ENCODE assay signal across 25 cellular contexts in the genomic region with DNA sequence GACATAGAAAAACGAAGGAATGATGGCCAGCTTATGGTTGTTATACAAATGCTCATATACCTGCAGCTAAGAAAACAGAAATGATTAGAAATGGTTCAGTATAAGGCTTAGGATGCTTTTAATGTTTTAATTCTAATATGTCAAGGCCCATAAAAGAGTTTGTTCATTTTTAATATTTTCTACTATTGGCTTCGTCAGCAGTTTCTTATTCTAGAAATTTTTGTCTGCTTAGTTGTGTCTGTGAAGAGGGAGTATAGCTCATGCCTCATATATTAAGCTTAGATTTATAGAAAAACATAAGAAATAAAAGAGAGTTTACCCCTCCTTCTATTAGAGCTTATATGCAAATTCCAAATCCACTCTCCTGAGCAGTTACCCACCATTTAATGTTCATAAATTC.
DNase-seq lines count a peak whose midpoint lies in the region; ATAC-seq, FAIRE-seq and TF ChIP-seq lines count a peak whose summit lies in the region.
"Had no signal": no experiment of that assay in that cellular context is flagged by ENCODE, and none has a peak within 500 bp of the region (broad histone marks: within the 10 kb centered on the region; RNA-seq: fewer than 3 reads in every experiment).

No MANE protein-coding gene starts in this region.

- H3K4me1 ChIP-seq in cardiac muscle cell (ENCODE audit: low read depth) = no peaks in the 10 kb centered on the region
- no peaks in the 10 kb centered on the region for H3K4me1 ChIP-seq in right cardiac atrium (ENCODE audit: control insufficient read depth, insufficient read depth, low read length)
- no peaks in the 10 kb centered on the region for H3K4me1 ChIP-seq in A549
- H3K4me1 ChIP-seq in KMS-11 (ENCODE audit: low read depth, poor library complexity, severe bottlenecking) = peaks cover 55% of the 10 kb centered on the region
- no peaks in the 10 kb centered on the region for H3K4me1 ChIP-seq in K562 (replicated peaks in 1 of 2; ENCODE audit: control insufficient read depth in 2 of 2, insufficient read depth in 2 of 2, low read length in 2 of 2)
- H3K4me1 ChIP-seq in suprapubic skin = no peaks in the 10 kb centered on the region
- H3K4me1 ChIP-seq: BE2C, BLaER1 had no signal

- 96% methylated on average over 2 of the region's 2 CpGs for WGBS in right cardiac atrium
- WGBS in A549 (ENCODE audit: missing lambda C conversion rate) = 25% methylated on average over 2 of the region's 2 CpGs
- WGBS in K562 (ENCODE audit: insufficient coverage, low coverage, missing lambda C conversion rate) = 2% methylated on average over 2 of the region's 2 CpGs
- 92% methylated on average over 2 of the region's 2 CpGs for WGBS in suprapubic skin

- no peak for ATAC-seq in right cardiac atrium
- no peak for ATAC-seq in A549
- no peak for ATAC-seq in K562
- no peak for ATAC-seq in GM21723 (IDR thresholded peaks at IDR 0.05; ENCODE audit: unreplicated experiment)
- ATAC-seq: GM12878 had no signal

- BruUV-seq in K562 (replicated peaks; lab: Mats Ljungman, UMichigan) = no TSS peak

- no peaks in the 10 kb centered on the region for H3K79me2 ChIP-seq in KMS-11 (ENCODE audit: insufficient read depth, low read depth)
- H3K79me2 ChIP-seq in K562 (ENCODE audit: control insufficient read depth, insufficient read depth, low read length) = no peaks in the 10 kb centered on the region

- intact Hi-C loops in right cardiac atrium (cut with DNase I) (no loop called here), K562 (cut with micrococcal nuclease) (no loop called here)

- H3K9me3 ChIP-seq in cardiac muscle cell (ENCODE audit: low read depth) (no peaks in the 10 kb centered on the region), right cardiac atrium (ENCODE audit: control insufficient read depth, low read length) (no peaks in the 10 kb centered on the region), A549 (no peaks in the 10 kb centered on the region), K562 (replicated peaks; ENCODE audit: control insufficient read depth, insufficient read depth, low read depth, low read length) (no peaks in the 10 kb centered on the region), suprapubic skin (no peaks in the 10 kb centered on the region)
- H3K9me3 ChIP-seq: BE2C, BLaER1 had no signal

- POLR2A ChIA-PET in A549 (lab: Yijun Ruan, JAX) (no interaction called here), K562 (lab: Yijun Ruan, JAX) (interaction anchor here (0.7 kb wide), 1 partner anchor 9 kb away, joined by 4 read pairs; no protein-coding TSS in a partner anchor)

- no peak overlapping the region for H3K9ac ChIP-seq in KMS-11
- H3K9ac ChIP-seq in K562 (ENCODE audit: insufficient read depth in 1 of 2, low read depth in 2 of 2, low read length in 2 of 2) = no peak overlapping the region
- H3K9ac ChIP-seq: BLaER1 had no signal

- DNase-seq in cardiac muscle cell (ENCODE audit: low read depth in 1 of 2, low spot score in 1 of 2) = no peak
- DNase-seq in right cardiac atrium = no peak
- no peak for DNase-seq in A549 (ENCODE audit: low read depth in 1 of 2, low spot score in 1 of 2)
- no peak for DNase-seq in K562 (ENCODE audit: extremely low read depth in 1 of 4, low spot score in 3 of 4)
- DNase-seq in suprapubic skin (ENCODE audit: low spot score in 2 of 2) = no peak
- DNase-seq: ACHN; BE2C; C1 segment of cervical spinal cord; CD4-positive, alpha-beta memory T cell; CD4-positive, CD25-positive, alpha-beta regulatory T cell; CD8-positive, alpha-beta memory T cell; COR-L47; DMS 273 treated with DMSO at 0.1 percent for 48 hours; DMS53; DMS79; DND-41; EL; GDM1 had no signal

- no peak overlapping the region for H3K4me2 ChIP-seq in A549
- peak overlapping the region; percentile 49; the same call in 1 of the 2 replicates for H3K4me2 ChIP-seq in KMS-11
- no peak overlapping the region for H3K4me2 ChIP-seq in K562 (ENCODE audit: insufficient read depth, low read length)
- H3K4me2 ChIP-seq: BLaER1 had no signal

- TF ChIP-seq CTCF in cardiac muscle cell (IDR thresholded peaks at IDR 0.05; ENCODE audit: low read depth, low read length) = no peak
- no peak for TF ChIP-seq CTCF in A549 (IDR thresholded peaks at IDR 0.05)
- no peak for TF ChIP-seq CTCF in KMS-11 (conservative IDR thresholded peaks at IDR 0.05; ENCODE audit: low read depth, low read length)
- no peak for TF ChIP-seq CTCF in K562 (IDR thresholded peaks at IDR 0.05 in 2 of 3, conservative IDR thresholded peaks at IDR 0.05 in 1 of 3; ENCODE audit: insufficient read depth in 2 of 3, low read depth in 1 of 3, low read length in 3 of 3)
- no peak for TF ChIP-seq CTCF in suprapubic skin (IDR thresholded peaks at IDR 0.05)

- H4K20me1 ChIP-seq in KMS-11 (ENCODE audit: insufficient read depth) = no peaks in the 10 kb centered on the region
- H4K20me1 ChIP-seq in K562 (replicated peaks; ENCODE audit: control insufficient read depth, insufficient read depth, low read length) = no peaks in the 10 kb centered on the region
- H4K20me1 ChIP-seq: BLaER1 had no signal

- no peak overlapping the region for H2AFZ ChIP-seq in KMS-11 (ENCODE audit: low read depth)
- no peak overlapping the region for H2AFZ ChIP-seq in K562 (ENCODE audit: low read depth, low read length)

- no peak overlapping the region for H3K4me3 ChIP-seq in cardiac muscle cell
- no peak overlapping the region for H3K4me3 ChIP-seq in right cardiac atrium (ENCODE audit: low read length)
- H3K4me3 ChIP-seq in A549 = no peak overlapping the region
- no peak overlapping the region for H3K4me3 ChIP-seq in KMS-11 (IDR thresholded peaks at IDR 0.05; ENCODE audit: insufficient read depth, low read depth, low read length)
- no peak overlapping the region for H3K4me3 ChIP-seq in K562
- no peak overlapping the region for H3K4me3 ChIP-seq in suprapubic skin
- H3K4me3 ChIP-seq: BLaER1, GM12878 had no signal

- TF ChIP-seq RAD21 in A549 (conservative IDR thresholded peaks at IDR 0.05 in 1 of 2, IDR thresholded peaks at IDR 0.05 in 1 of 2) (no peak), K562 (CRISPR knock-in tag; conservative IDR thresholded peaks at IDR 0.05 in 1 of 2, IDR thresholded peaks at IDR 0.05 in 1 of 2) (no peak)

- in situ Hi-C loops in K562 (cut with MboI) = no loop called here

- TF ChIP-seq POLR2A in A549 (IDR thresholded peaks at IDR 0.05; ENCODE audit: low read length) (no peak), K562 (conservative IDR thresholded peaks at IDR 0.05) (no peak), suprapubic skin (IDR thresholded peaks at IDR 0.05) (no peak)

- FAIRE-seq in A549 (lab: Jason Lieb, UNC) (no peak), K562 (lab: Jason Lieb, UNC) (no peak)
- FAIRE-seq: GM12878, GM12892, GM18507 had no signal

- H3K9me1 ChIP-seq in K562 (ENCODE audit: control insufficient read depth, insufficient read depth, low read length) = no peaks in the 10 kb centered on the region

- TF ChIP-seq EP300 in A549 (IDR thresholded peaks at IDR 0.05) (no peak), K562 (IDR thresholded peaks at IDR 0.05; ENCODE audit: low read length) (no peak), suprapubic skin (IDR thresholded peaks at IDR 0.05) (no peak)

- peaks cover 96% of the 10 kb centered on the region for H3K36me3 ChIP-seq in cardiac muscle cell
- H3K36me3 ChIP-seq in KMS-11 (ENCODE audit: insufficient read depth) = no peaks in the 10 kb centered on the region
- no peaks in the 10 kb centered on the region for H3K36me3 ChIP-seq in K562 (ENCODE audit: control insufficient read depth, insufficient read depth, low read length)
- no peaks in the 10 kb centered on the region for H3K36me3 ChIP-seq in suprapubic skin

- no peaks in the 10 kb centered on the region for H3K27me3 ChIP-seq in cardiac muscle cell
- no peaks in the 10 kb centered on the region for H3K27me3 ChIP-seq in right cardiac atrium (ENCODE audit: control insufficient read depth, insufficient read depth)
- H3K27me3 ChIP-seq in KMS-11 (ENCODE audit: insufficient read depth, low read depth) = no peaks in the 10 kb centered on the region
- no peaks in the 10 kb centered on the region for H3K27me3 ChIP-seq in K562 (ENCODE audit: control insufficient read depth in 2 of 2, insufficient read depth in 2 of 2, low read length in 2 of 2)
- no peaks in the 10 kb centered on the region for H3K27me3 ChIP-seq in suprapubic skin
- H3K27me3 ChIP-seq: BE2C, BLaER1 had no signal

- H3K27ac ChIP-seq in cardiac muscle cell = peak overlapping the region; percentile 54
- H3K27ac ChIP-seq in right cardiac atrium (ENCODE audit: low read length) = no peak overlapping the region
- no peak overlapping the region for H3K27ac ChIP-seq in A549
- no peak overlapping the region for H3K27ac ChIP-seq in KMS-11
- H3K27ac ChIP-seq in K562 (ENCODE audit: extremely low read depth, low read depth, low read length) = no peak overlapping the region
- no peak overlapping the region for H3K27ac ChIP-seq in suprapubic skin
- H3K27ac ChIP-seq: 22Rv1, BLaER1 had no signal

- CTCF ChIA-PET in A549 (lab: Yijun Ruan, JAX) (no interaction called here), K562 (lab: Yijun Ruan, JAX; ENCODE audit: low intra/inter-chr PET ratio) (no interaction called here)

TF ChIP-seq in A549, 52 proteins besides CTCF, POLR2A, EP300 and RAD21:
- peak; percentile 64 for TF ChIP-seq MAFK (IDR thresholded peaks at IDR 0.05; ENCODE audit: partially characterized antibody)
- TF ChIP-seq NFE2L2 (conservative IDR thresholded peaks at IDR 0.05; ENCODE audit: low read length) = no peak
TF ChIP-seq in A549: peak in this region for 1.

TF ChIP-seq in K562, 482 proteins besides CTCF, POLR2A, EP300 and RAD21:
- no peak for TF ChIP-seq DACH1 (IDR thresholded peaks at IDR 0.05; ENCODE audit: partially characterized antibody)
- TF ChIP-seq, protein P1, sequence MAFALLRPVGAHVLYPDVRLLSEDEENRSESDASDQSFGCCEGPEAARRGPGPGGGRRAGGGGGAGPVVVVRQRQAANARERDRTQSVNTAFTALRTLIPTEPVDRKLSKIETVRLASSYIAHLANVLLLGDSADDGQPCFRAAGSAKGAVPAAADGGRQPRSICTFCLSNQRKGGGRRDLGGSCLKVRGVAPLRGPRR (CRISPR knock-in tag; IDR thresholded peaks at IDR 0.05) = no peak
- TF ChIP-seq ZNF316 (IDR thresholded peaks at IDR 0.05) = peak; percentile 24; the same call in 1 of the 2 replicates
- peak; percentile 8; the same call in 1 of the 2 replicates for TF ChIP-seq C11orf30 (IDR thresholded peaks at IDR 0.05; ENCODE audit: low read depth)
